20 cellular contexts compared by ENCODE assay signal in the genomic region with DNA sequence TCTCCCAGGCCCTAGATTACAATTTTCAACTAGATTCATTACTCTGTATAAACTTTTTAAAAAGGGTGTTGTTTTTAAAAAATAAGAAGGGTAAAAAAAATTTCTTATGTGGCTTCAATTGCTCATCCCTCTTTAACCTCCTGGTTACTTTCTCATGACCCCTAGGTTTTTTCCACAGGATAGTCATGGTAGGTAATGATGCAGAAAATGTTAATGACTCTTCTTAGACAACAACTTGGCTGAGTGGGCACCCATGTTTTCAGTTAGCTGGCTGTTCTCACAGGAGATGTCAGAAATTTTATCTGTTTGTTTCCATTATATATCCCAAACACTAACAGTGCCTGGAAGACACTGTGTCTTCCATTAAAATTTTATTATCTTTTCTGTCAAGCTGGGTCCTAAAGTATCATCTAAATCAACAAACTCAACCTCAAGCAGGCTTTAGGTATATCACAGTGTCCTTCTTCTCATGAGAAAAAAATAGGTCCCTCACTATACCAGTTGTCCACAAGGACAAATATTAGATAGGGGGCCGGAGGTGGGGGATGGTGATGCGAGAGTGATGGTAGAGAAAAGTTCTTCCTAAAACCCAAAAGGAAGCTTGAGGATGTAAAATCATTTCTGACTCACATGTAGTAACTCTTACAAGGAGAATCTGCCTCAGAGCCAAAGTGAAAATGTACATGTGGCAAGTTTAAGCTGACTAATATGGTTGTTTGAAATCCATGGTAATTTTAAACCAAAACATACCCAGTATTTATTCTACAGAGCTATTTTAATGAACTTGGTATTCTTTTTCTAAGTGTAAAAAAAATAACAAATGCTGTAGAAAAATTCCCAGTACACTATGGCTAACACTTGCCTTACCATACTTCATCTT. TPM values are rescaled to one million over a fixed set of nuclear protein-coding genes. Genes with fewer than 3 reads are reported as not detected.
DNase-seq lines count a peak whose midpoint lies in the region; FAIRE-seq and TF ChIP-seq lines count a peak whose summit lies in the region.
"Had no signal": no experiment of that assay in that cellular context is flagged by ENCODE, and none has a peak within 500 bp of the region (broad histone marks: within the 10 kb centered on the region; RNA-seq: fewer than 3 reads in every experiment).

No MANE protein-coding gene starts in this region.

- H3K9ac ChIP-seq in neural progenitor cell, result no peak overlapping the region

- H3F3A ChIP-seq in neural progenitor cell (ENCODE audit: low read depth), result no peaks in the 10 kb centered on the region

- H4K20me1 ChIP-seq in neural progenitor cell (ENCODE audit: low read depth), result no peaks in the 10 kb centered on the region

- DNase-seq in HFF-Myc (ENCODE audit: extremely low read depth, low read depth) (peak; percentile 70), brain microvascular endothelial cell (peak; percentile 48), iris pigment epithelial cell (ENCODE audit: low read depth) (peak; percentile 88), H54 (ENCODE audit: insufficient read length, low spot score) (no peak), neural progenitor cell (ENCODE audit: low spot score) (no peak), GM20000 (ENCODE audit: low spot score) (no peak), DMS53 (lab: John Stamatoyannopoulos, UW) (no peak)
- DNase-seq: activated CD4-positive, CD25-positive, alpha-beta regulatory T cell; amygdala; BE2C; effector CD4-positive, alpha-beta T cell; H9; heart right ventricle; pancreas; stimulated activated CD4-positive, alpha-beta T cell treated with anti-CD3 and anti-CD28 coated beads, Interleukin-1b, Interleukin-23, amount 100 ng/mL, for 48 hours had no signal

- TF ChIP-seq CTCF in HFF-Myc (IDR thresholded peaks at IDR 0.05; ENCODE audit: low read depth, low read length, missing control alignments) (no peak), brain microvascular endothelial cell (IDR thresholded peaks at IDR 0.05; ENCODE audit: low read depth, low read length, missing control alignments) (no peak), neural progenitor cell (IDR thresholded peaks at IDR 0.05) (no peak), GM20000 (IDR thresholded peaks at IDR 0.05; ENCODE audit: extremely low read depth, missing control alignments) (no peak)

- in situ Hi-C loops in brain microvascular endothelial cell (cut with HindIII; ENCODE audit: low pct_ligation_motif_present, low sequenced_read_pairs), result no loop called here

- peaks cover 2% of the 10 kb centered on the region for H3K27me3 Mint-ChIP-seq in neural progenitor cell (ENCODE audit: insufficient read depth, low read depth)

- no peak for FAIRE-seq in H54 (lab: Jason Lieb, UNC)
- FAIRE-seq: GM18507 had no signal

- H3K4me3 Mint-ChIP-seq in neural progenitor cell, result no peak overlapping the region
- H3K4me3 Mint-ChIP-seq: H9 had no signal

- peak overlapping the region; percentile 96 for H3K27ac ChIP-seq in ACC112 (ENCODE audit: low read depth, low read length)
- H3K27ac ChIP-seq in brain microvascular endothelial cell, result peak overlapping the region; percentile 51
- no peak overlapping the region for H3K27ac ChIP-seq in neural progenitor cell
- H3K27ac ChIP-seq: pancreas, vagina had no signal

- peaks cover 19% of the 10 kb centered on the region for H3K4me1 ChIP-seq in ACC112 (ENCODE audit: control insufficient read depth, insufficient read depth, low read length, unreplicated experiment)
- H3K4me1 ChIP-seq in neural progenitor cell, result no peaks in the 10 kb centered on the region
- H3K4me1 ChIP-seq: BE2C, heart right ventricle, pancreas, vagina had no signal

- H3K79me2 ChIP-seq in ACC112 (ENCODE audit: control insufficient read depth, insufficient read depth, low read length, unreplicated experiment), result peaks cover 58% of the 10 kb centered on the region
- no peaks in the 10 kb centered on the region for H3K79me2 ChIP-seq in neural progenitor cell (ENCODE audit: low read depth)

- peaks cover 64% of the 10 kb centered on the region for H3K36me3 ChIP-seq in ACC112 (ENCODE audit: insufficient read depth, low read length)
- H3K36me3 ChIP-seq in brain microvascular endothelial cell (replicated peaks), result peaks cover 42% of the 10 kb centered on the region
- no peaks in the 10 kb centered on the region for H3K36me3 ChIP-seq in neural progenitor cell
- H3K36me3 ChIP-seq: BE2C, pancreas, vagina had no signal

- peaks cover 18% of the 10 kb centered on the region for H3K9me3 Mint-ChIP-seq in neural progenitor cell

- no peaks in the 10 kb centered on the region for H3K4me1 Mint-ChIP-seq in neural progenitor cell
- H3K4me1 Mint-ChIP-seq: H9 had no signal

- H3K4me2 ChIP-seq in neural progenitor cell, result no peak overlapping the region

- H3K4me3 ChIP-seq in ACC112 (ENCODE audit: low read depth, low read length) (no peak overlapping the region), HFF-Myc (replicated peaks; ENCODE audit: low read depth, low read length) (no peak overlapping the region), brain microvascular endothelial cell (ENCODE audit: low read depth, low read length) (no peak overlapping the region), neural progenitor cell (no peak overlapping the region)
- H3K4me3 ChIP-seq: heart right ventricle, lung, pancreas, vagina had no signal

- H3K27me3 ChIP-seq in ACC112 (ENCODE audit: insufficient read depth, low read length) (no peaks in the 10 kb centered on the region), brain microvascular endothelial cell (replicated peaks) (no peaks in the 10 kb centered on the region), neural progenitor cell (no peaks in the 10 kb centered on the region)
- H3K27me3 ChIP-seq: BE2C, heart right ventricle, pancreas, vagina had no signal

- H2AFZ ChIP-seq in ACC112 (ENCODE audit: low read length, unreplicated experiment) (no peak overlapping the region), neural progenitor cell (replicated peaks) (no peak overlapping the region)

- peaks cover 27% of the 10 kb centered on the region for H3K36me3 Mint-ChIP-seq in neural progenitor cell

- H3K27ac Mint-ChIP-seq in neural progenitor cell, result no peak overlapping the region
- H3K27ac Mint-ChIP-seq: H9 had no signal

- no peak for TF ChIP-seq POLR2A in H54 (IDR thresholded peaks at IDR 0.05; ENCODE audit: low read depth, low read length)

- no peaks in the 10 kb centered on the region for H3K9me3 ChIP-seq in neural progenitor cell (ENCODE audit: low read depth)
- H3K9me3 ChIP-seq: BE2C, pancreas, vagina had no signal

RNA-seq across cellular contexts. Expression of a gene that starts 43.3 kb away (rescaled TPM):
- 8.3 and 29.2 TPM in 2 replicates for total RNA-seq in neural progenitor cell (ENCODE audit: low replicate concordance)
- total RNA-seq: OCI-LY7 had no signal

Comparison
In these comparisons a context has a peak if more than half of its experiments do, and no peak if none do; other contexts are left out.
1. DNase-seq: peak in HFF-Myc (single experiment), brain microvascular endothelial cell (single experiment) and iris pigment epithelial cell (single experiment); none in H54 (single experiment), neural progenitor cell (single experiment), GM20000 (single experiment) and DMS53 (single experiment).